In the genomic region with DNA sequence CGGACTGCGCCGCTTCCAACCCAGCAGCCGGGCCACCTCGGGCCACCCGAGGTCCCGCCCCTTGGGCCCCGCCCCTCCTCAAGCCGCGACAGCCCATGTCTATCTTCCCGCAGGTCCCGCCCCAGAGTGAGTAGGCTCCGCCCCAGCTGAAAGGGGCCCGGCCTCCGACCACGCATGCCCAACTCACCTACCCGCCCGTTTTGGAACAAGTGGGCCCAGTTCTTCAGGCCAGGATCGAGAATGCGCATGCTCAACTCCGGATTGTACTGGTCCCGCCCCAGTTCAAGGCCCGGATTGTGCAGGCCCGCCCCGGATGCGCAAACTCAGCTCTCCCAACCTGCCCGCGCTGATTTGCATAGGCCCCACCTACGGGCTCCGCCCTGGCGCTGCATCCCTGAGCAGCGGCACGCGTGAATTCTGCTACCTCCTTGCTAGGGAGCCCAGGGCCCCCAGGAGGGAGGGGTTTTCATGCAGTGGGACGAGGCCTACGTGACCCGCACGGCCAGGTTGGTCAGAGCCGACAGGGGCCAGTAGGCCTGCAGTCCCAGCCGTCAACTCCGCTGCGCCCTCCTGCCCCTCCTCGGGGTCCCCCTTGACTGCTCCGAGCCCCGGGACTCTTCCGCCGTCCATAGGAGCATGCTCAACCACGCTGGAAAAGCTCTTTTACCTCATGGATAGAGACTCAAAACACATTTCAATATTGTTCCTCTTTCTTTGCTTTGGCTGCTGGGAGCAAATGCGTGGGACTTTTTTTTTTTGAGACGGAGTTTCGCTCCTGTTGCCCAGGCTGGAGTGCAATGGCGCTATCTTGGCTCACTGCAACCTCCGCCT, we compare ENCODE assay signal across 8 cellular contexts. TPM values are rescaled to one million over a fixed set of nuclear protein-coding genes. Genes with fewer than 3 reads are reported as not detected.
A peak's percentile ranks its signal among the peaks of the same experiment; 100 is the strongest.
DNase-seq lines count a peak whose midpoint lies in the region; ATAC-seq and TF ChIP-seq lines count a peak whose summit lies in the region.

A gene (minus strand): TSS at position 8 of the 831 bp plus-strand sequence. CDS start 26 bp downstream, outside the sequence.

- TF ChIP-seq CTCF in dorsolateral prefrontal cortex (IDR thresholded peaks at IDR 0.05 in 54 of 56, conservative IDR thresholded peaks at IDR 0.05 in 2 of 56; ENCODE audit: low read depth in 1 of 56, partially characterized antibody in 56 of 56), result peak in 45 of 56 donors; percentile 6 to 59 (median 37)
- peak in 3 of 4 donors; percentile 7 to 24 (median 10) for TF ChIP-seq CTCF in right lobe of liver (IDR thresholded peaks at IDR 0.05)

- CTCF ChIA-PET in CD4-positive, alpha-beta memory T cell (lab: Charles Lee; ENCODE audit: partially characterized antibody), result interaction anchor here (0.6 to 18.1 kb wide), 16 partner anchors 8 to 1402 kb away, joined by 3 to 330 read pairs (median 4); a partner anchor contains a TSS
- CTCF ChIA-PET in activated CD4-positive, alpha-beta memory T cell treated with anti-CD3 and anti-CD28 coated beads, Interleukin-2, amount 10 ng/mL, durations not matched to agents 7 days and 5 days (lab: Charles Lee), result interaction anchor here (0.6 to 13.5 kb wide), 19 partner anchors 8 to 413 kb away, joined by 3 to 180 read pairs (median 4); a partner anchor contains a TSS

- H3K4me3 Mint-ChIP-seq in CD4-positive, alpha-beta memory T cell, result peak within 1 kb of the TSS; percentile 77 to 96 (median 87)
- peak within 1 kb of the TSS; percentile 79 for H3K4me3 Mint-ChIP-seq in activated CD4-positive, alpha-beta memory T cell treated with anti-CD3 and anti-CD28 coated beads, Interleukin-2, amount 10 ng/mL, durations not matched to agents 7 days and 5 days

- peak within 1 kb of the TSS; percentile 69 to 82 for H3K4me3 ChIP-seq in CD4-positive, alpha-beta memory T cell (ENCODE audit: low read length in 2 of 2)
- peak within 1 kb of the TSS; percentile 59 to 99 (median 78) for H3K4me3 ChIP-seq in dorsolateral prefrontal cortex
- peak within 1 kb of the TSS; percentile 41 to 54 (median 52) for H3K4me3 ChIP-seq in right lobe of liver

- under 1% methylated on average over 23 of the region's 53 CpGs for WGBS in right lobe of liver (ENCODE audit: insufficient coverage, low coverage, low lambda C conversion rate, missing lambda C conversion rate)

- H3K4me1 Mint-ChIP-seq in CD4-positive, alpha-beta memory T cell, result peaks cover 5 to 22% (median 17%) of the 10 kb centered on the region in 4 donors
- peaks cover 49% of the 10 kb centered on the region for H3K4me1 Mint-ChIP-seq in activated CD4-positive, alpha-beta memory T cell treated with anti-CD3 and anti-CD28 coated beads, Interleukin-2, amount 10 ng/mL, durations not matched to agents 7 days and 5 days

- no peaks in the 10 kb centered on the region for H3K27me3 ChIP-seq in CD4-positive, alpha-beta memory T cell (ENCODE audit: insufficient read depth, low read length)
- no peaks in the 10 kb centered on the region for H3K27me3 ChIP-seq in dorsolateral prefrontal cortex
- H3K27me3 ChIP-seq in right lobe of liver, result no peaks in the 10 kb centered on the region

- POLR2A ChIA-PET in CD4-positive, alpha-beta memory T cell (lab: Charles Lee; ENCODE audit: partially characterized antibody), result interaction anchor here (0.5 to 2.7 kb wide), 14 partner anchors 10 to 783 kb away, joined by 3 to 14 read pairs (median 4); a partner anchor contains a TSS
- POLR2A ChIA-PET in activated CD4-positive, alpha-beta memory T cell treated with anti-CD3 and anti-CD28 coated beads, Interleukin-2, amount 10 ng/mL, durations not matched to agents 7 days and 5 days (lab: Charles Lee), result interaction anchor here (0.6 to 4.7 kb wide), 9 partner anchors 10 to 450 kb away, joined by 3 to 25 read pairs (median 4); a partner anchor contains a TSS

- H3K36me3 ChIP-seq in CD4-positive, alpha-beta memory T cell (ENCODE audit: insufficient read depth, low read length), result no peaks in the 10 kb centered on the region
- H3K36me3 ChIP-seq in right lobe of liver, result no peaks in the 10 kb centered on the region

- H3K27ac ChIP-seq in CD4-positive, alpha-beta memory T cell (ENCODE audit: low read depth, low read length), result peak within 1 kb of the TSS; percentile 39
- H3K27ac ChIP-seq in dorsolateral prefrontal cortex (peak within 1 kb of the TSS; percentile 24 to 95 (median 87)), right lobe of liver (peak within 1 kb of the TSS in 2 of 3 donors; percentile 7 to 38)

- ATAC-seq in GM19452 (IDR thresholded peaks at IDR 0.05; ENCODE audit: unreplicated experiment) (peak; percentile 79), HG03575 (IDR thresholded peaks at IDR 0.05; ENCODE audit: extremely low read depth, insufficient number of reproducible peaks, low FRiP score, unreplicated experiment) (peak; percentile 66), right lobe of liver (peak; percentile 87 to 95 (median 92))

- peaks cover 0 to 4% (median 0%) of the 10 kb centered on the region in 8 donors for H3K9me3 Mint-ChIP-seq in CD4-positive, alpha-beta memory T cell
- H3K9me3 Mint-ChIP-seq in activated CD4-positive, alpha-beta memory T cell treated with anti-CD3 and anti-CD28 coated beads, Interleukin-2, amount 10 ng/mL, durations not matched to agents 7 days and 5 days, result no peaks in the 10 kb centered on the region

- no peaks in the 10 kb centered on the region for H3K27me3 Mint-ChIP-seq in CD4-positive, alpha-beta memory T cell
- H3K27me3 Mint-ChIP-seq in activated CD4-positive, alpha-beta memory T cell treated with anti-CD3 and anti-CD28 coated beads, Interleukin-2, amount 10 ng/mL, durations not matched to agents 7 days and 5 days, result no peaks in the 10 kb centered on the region

- H3K9me3 ChIP-seq in CD4-positive, alpha-beta memory T cell (ENCODE audit: control insufficient read depth in 1 of 2, low read length in 2 of 2), result no peaks in the 10 kb centered on the region
- no peaks in the 10 kb centered on the region for H3K9me3 ChIP-seq in right lobe of liver

- TF ChIP-seq POLR2A in right lobe of liver (IDR thresholded peaks at IDR 0.05), result no peak

- peak; percentile 99 to 100 (median 100) for DNase-seq in CD4-positive, alpha-beta memory T cell
- peak; percentile 99 for DNase-seq in NCI-H82 (lab: John Stamatoyannopoulos, UW)
- DNase-seq in activated CD4-positive, alpha-beta memory T cell treated with anti-CD3 and anti-CD28 coated beads, Interleukin-2, amount 10 ng/mL, durations not matched to agents 7 days and 5 days, result peak; percentile 100
- peak; percentile 99 to 100 (median 99) for DNase-seq in dorsolateral prefrontal cortex
- peak; percentile 99 to 100 (median 99) for DNase-seq in right lobe of liver
- peak; percentile 100 for DNase-seq in stimulated activated CD4-positive, alpha-beta T cell treated with anti-CD3 and anti-CD28 coated beads, Interleukin-4, amount 100 ng/mL, for 24 hours

- no peaks in the 10 kb centered on the region for H3K36me3 Mint-ChIP-seq in CD4-positive, alpha-beta memory T cell
- H3K36me3 Mint-ChIP-seq in activated CD4-positive, alpha-beta memory T cell treated with anti-CD3 and anti-CD28 coated beads, Interleukin-2, amount 10 ng/mL, durations not matched to agents 7 days and 5 days (ENCODE audit: low read depth), result peaks cover 15% of the 10 kb centered on the region

- H3K27ac Mint-ChIP-seq in CD4-positive, alpha-beta memory T cell, result peak within 1 kb of the TSS; percentile 66 to 89 (median 78)
- H3K27ac Mint-ChIP-seq in activated CD4-positive, alpha-beta memory T cell treated with anti-CD3 and anti-CD28 coated beads, Interleukin-2, amount 10 ng/mL, durations not matched to agents 7 days and 5 days, result peak within 1 kb of the TSS; percentile 74

- intact Hi-C loops in CD4-positive, alpha-beta memory T cell (cut with micrococcal nuclease), result loop anchor here (1.0 to 5.0 kb wide), 8 partner anchors 78 to 365 kb away; a partner anchor contains a TSS
- intact Hi-C loops in dorsolateral prefrontal cortex (cut with DNase I) (loop anchor here (2.0 to 10.0 kb wide), 2 partner anchors 78 to 108 kb away; a partner anchor contains a TSS), right lobe of liver (cut with DNase I) (loop anchor here in 1 of 2 donors (10.0 kb wide), 1 partner anchor 162 kb away; no protein-coding TSS in a partner anchor)

- H3K4me1 ChIP-seq in CD4-positive, alpha-beta memory T cell (ENCODE audit: insufficient read depth, low read length), result peaks cover 23% of the 10 kb centered on the region
- peaks cover 0 to 11% (median 5%) of the 10 kb centered on the region in 4 donors for H3K4me1 ChIP-seq in right lobe of liver

RNA-seq across cellular contexts. Expression of the gene that starts here (rescaled TPM):
- 1 to 10 TPM; 2.6 to 2.7 TPM for total RNA-seq in CD4-positive, alpha-beta memory T cell
- 1 to 10 TPM; 2.5 TPM for polyA plus RNA-seq in CD4-positive, alpha-beta memory T cell
- 10 to 100 TPM; 33.3 to 34.4 TPM for total RNA-seq in activated CD4-positive, alpha-beta memory T cell treated with anti-CD3 and anti-CD28 coated beads, Interleukin-2, amount 10 ng/mL, durations not matched to agents 7 days and 5 days
- total RNA-seq in dorsolateral prefrontal cortex (10 to 100 TPM in 99 of 120 experiments, 1 to 10 TPM in 21; 5.9 to 24.4 (median 12.7) TPM), right lobe of liver (10 to 100 TPM in 1 of 6 experiments, 1 to 10 TPM in 4, under 1 TPM in 1; 0.59 to 10.8 (median 1.4) TPM)

Comparison
In these comparisons a context has a peak if more than half of its experiments do, and no peak if none do; other contexts are left out.
1. Peak in every context shown above with its lines: DNase-seq, ATAC-seq, H3K4me3 ChIP-seq and H3K27ac ChIP-seq.
2. H3K27ac ChIP-seq: peak in every context shown above with its lines; median percentile 87 in dorsolateral prefrontal cortex; 39 in CD4-positive, alpha-beta memory T cell; 22 in right lobe of liver.